ENCODE assay signal across 9 cellular contexts in the genomic region with DNA sequence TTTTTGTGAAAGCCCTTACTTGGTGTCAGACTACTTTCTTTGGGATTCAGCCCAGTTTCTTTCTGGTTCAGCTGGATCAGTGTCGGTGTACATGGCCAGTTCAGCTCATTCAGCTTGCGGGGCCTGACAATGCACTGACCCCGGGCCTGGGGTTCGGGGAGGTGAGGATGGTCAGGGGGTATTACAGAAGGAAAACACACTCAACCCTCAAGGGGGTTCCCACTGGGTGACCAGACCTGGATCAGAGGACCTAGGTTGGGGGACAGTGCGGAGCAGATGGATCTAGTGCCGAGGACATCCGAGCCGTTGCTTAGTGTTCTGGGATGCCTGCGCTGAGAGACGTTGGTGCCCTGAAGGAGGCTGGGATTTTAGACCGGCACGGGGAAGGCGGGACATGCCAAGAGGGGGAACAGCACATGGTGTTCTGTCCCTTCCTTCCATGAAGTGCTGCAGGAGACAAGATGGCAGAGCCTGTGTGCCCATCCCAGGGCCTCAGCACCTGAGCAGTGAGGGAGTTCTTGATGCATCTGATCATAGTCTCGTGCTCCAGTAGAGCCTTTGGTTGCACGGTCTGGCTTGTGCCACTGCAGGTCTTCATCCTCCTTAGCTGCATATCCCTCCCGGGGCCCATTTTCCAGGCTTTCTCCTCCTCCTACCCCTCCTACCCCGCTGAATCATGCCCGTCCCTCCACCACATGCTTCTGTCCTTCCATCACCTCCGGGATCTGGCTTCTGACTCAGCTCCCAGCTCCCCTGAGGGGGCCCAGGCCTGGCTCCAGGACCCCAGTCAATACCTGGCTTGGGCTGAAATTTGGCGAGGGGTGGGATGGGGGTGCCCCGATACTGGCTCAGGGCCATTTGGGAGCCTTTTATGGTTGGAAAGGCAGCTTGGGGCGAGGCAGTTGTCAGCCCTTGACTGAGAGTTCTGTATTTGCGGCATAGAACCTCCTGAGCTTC. TPM values are rescaled to one million over a fixed set of nuclear protein-coding genes. Genes with fewer than 3 reads are reported as not detected.
A peak's percentile ranks its signal among the peaks of the same experiment; 100 is the strongest.
DNase-seq lines count a peak whose midpoint lies in the region; ATAC-seq, FAIRE-seq and TF ChIP-seq lines count a peak whose summit lies in the region.
"Had no signal": no experiment of that assay in that cellular context is flagged by ENCODE, and none has a peak within 500 bp of the region (broad histone marks: within the 10 kb centered on the region; RNA-seq: fewer than 3 reads in every experiment).

No MANE protein-coding gene starts in this region.

- ATAC-seq in left ventricle myocardium superior, result peak; percentile 74
- ATAC-seq: stimulated activated naive B cell treated with anti-CD40 and anti-IgM and Interleukin-4, amounts not matched to agents 10 μg/mL and 1 μg/mL and 100 μg/mL, for 72 hours had no signal

- peak overlapping the region; percentile 82 for H3K27ac ChIP-seq in angular gyrus (ENCODE audit: low read depth, low read length)

- DNase-seq in H54 (ENCODE audit: insufficient read length, low spot score) (peak; percentile 99), left ventricle myocardium superior (peak; percentile 64), smooth muscle cell of the brain vasculature (ENCODE audit: low read depth, low spot score) (peak; percentile 43), NK-92 (lab: John Stamatoyannopoulos, UW; ENCODE audit: unreplicated experiment) (no peak), T-helper 2 cell (no peak)
- no peak for DNase-seq in activated CD4-positive, alpha-beta T cell treated with anti-CD3 and anti-CD28 coated beads, Interleukin-2, amount 50 U/mL, for 48 hours
- no peak for DNase-seq in activated naive CD4-positive, alpha-beta T cell treated with anti-CD3 and anti-CD28 coated beads for 36 hours
- DNase-seq: stimulated activated naive B cell treated with anti-CD40 and anti-IgM and Interleukin-4, amounts not matched to agents 10 μg/mL and 1 μg/mL and 100 μg/mL, for 72 hours had no signal

- H3K27ac Mint-ChIP-seq in activated naive CD4-positive, alpha-beta T cell treated with anti-CD3 and anti-CD28 coated beads for 36 hours, result no peak overlapping the region
- H3K27ac Mint-ChIP-seq: stimulated activated naive B cell treated with anti-CD40 and anti-IgM and Interleukin-4, amounts not matched to agents 10 μg/mL and 1 μg/mL and 100 μg/mL, for 72 hours had no signal

- no peaks in the 10 kb centered on the region for H3K36me3 Mint-ChIP-seq in activated naive CD4-positive, alpha-beta T cell treated with anti-CD3 and anti-CD28 coated beads for 36 hours (ENCODE audit: low read depth)
- H3K36me3 Mint-ChIP-seq: stimulated activated naive B cell treated with anti-CD40 and anti-IgM and Interleukin-4, amounts not matched to agents 10 μg/mL and 1 μg/mL and 100 μg/mL, for 72 hours had no signal

- H3K27me3 Mint-ChIP-seq in activated naive CD4-positive, alpha-beta T cell treated with anti-CD3 and anti-CD28 coated beads for 36 hours (ENCODE audit: low read depth), result peaks cover 15% of the 10 kb centered on the region

- no peak for TF ChIP-seq POLR2A in H54 (IDR thresholded peaks at IDR 0.05; ENCODE audit: low read depth, low read length)

- H3K9me3 Mint-ChIP-seq in activated naive CD4-positive, alpha-beta T cell treated with anti-CD3 and anti-CD28 coated beads for 36 hours, result no peaks in the 10 kb centered on the region
- H3K9me3 Mint-ChIP-seq: stimulated activated naive B cell treated with anti-CD40 and anti-IgM and Interleukin-4, amounts not matched to agents 10 μg/mL and 1 μg/mL and 100 μg/mL, for 72 hours had no signal

- H3K4me3 Mint-ChIP-seq in activated naive CD4-positive, alpha-beta T cell treated with anti-CD3 and anti-CD28 coated beads for 36 hours, result no peak overlapping the region
- H3K4me3 Mint-ChIP-seq: stimulated activated naive B cell treated with anti-CD40 and anti-IgM and Interleukin-4, amounts not matched to agents 10 μg/mL and 1 μg/mL and 100 μg/mL, for 72 hours had no signal

- CTCF ChIA-PET in activated naive CD4-positive, alpha-beta T cell treated with anti-CD3 and anti-CD28 coated beads for 36 hours (lab: Charles Lee), result interaction anchor here (1.0 to 1.2 kb wide), 3 partner anchors 43 to 49 kb away, joined by 3 to 5 read pairs (median 4); a partner anchor contains a TSS

- H3K4me1 Mint-ChIP-seq in activated naive CD4-positive, alpha-beta T cell treated with anti-CD3 and anti-CD28 coated beads for 36 hours (ENCODE audit: low read depth), result no peaks in the 10 kb centered on the region

- peak; percentile 74 for FAIRE-seq in H54 (lab: Jason Lieb, UNC)

- intact Hi-C loops in left ventricle myocardium superior (cut with micrococcal nuclease), result no loop called here
- intact Hi-C loops in activated naive CD4-positive, alpha-beta T cell treated with anti-CD3 and anti-CD28 coated beads for 36 hours (cut with micrococcal nuclease), result no loop called here

RNA-seq across cellular contexts. Expression of a gene that starts 18.0 kb away (rescaled TPM):
- 111 TPM for total RNA-seq in left ventricle myocardium superior
- 1 to 10 TPM; 1.3 to 1.4 TPM for total RNA-seq in activated naive CD4-positive, alpha-beta T cell treated with anti-CD3 and anti-CD28 coated beads for 36 hours

RNA-seq across cellular contexts. Expression of a gene that starts 34.5 kb away (rescaled TPM):
- total RNA-seq in left ventricle myocardium superior, result 14,457 TPM
- not detected for total RNA-seq in activated naive CD4-positive, alpha-beta T cell treated with anti-CD3 and anti-CD28 coated beads for 36 hours

RNA-seq across cellular contexts. Expression of a gene that starts 46.1 kb away (rescaled TPM):
- 21.6 TPM for total RNA-seq in left ventricle myocardium superior
- 10 to 100 TPM; 25.2 to 28.4 TPM for total RNA-seq in activated naive CD4-positive, alpha-beta T cell treated with anti-CD3 and anti-CD28 coated beads for 36 hours

Comparison
In these comparisons a context has a peak if more than half of its experiments do, and no peak if none do; other contexts are left out.
1. DNase-seq: peak in H54 (single experiment), left ventricle myocardium superior (single experiment) and smooth muscle cell of the brain vasculature (single experiment); none in activated CD4-positive, alpha-beta T cell treated with anti-CD3 and anti-CD28 coated beads, Interleukin-2, amount 50 U/mL, for 48 hours (0 of 2), activated naive CD4-positive, alpha-beta T cell treated with anti-CD3 and anti-CD28 coated beads for 36 hours (single experiment), NK-92 (single experiment) and T-helper 2 cell (0 of 5).
2. RNA of a gene that starts 18.0 kb away (total RNA-seq): 111 TPM in left ventricle myocardium superior (single experiment); 1.3 to 1.4 TPM in activated naive CD4-positive, alpha-beta T cell treated with anti-CD3 and anti-CD28 coated beads for 36 hours; every median in the first group is over 10 times any median in the second.
3. RNA of a gene that starts 34.5 kb away (total RNA-seq): 14,457 TPM in left ventricle myocardium superior (single experiment); not detected in activated naive CD4-positive, alpha-beta T cell treated with anti-CD3 and anti-CD28 coated beads for 36 hours; every median in the first group is over 1,000 times any median in the second.